11 cellular contexts compared by ENCODE assay signal in the genomic region with DNA sequence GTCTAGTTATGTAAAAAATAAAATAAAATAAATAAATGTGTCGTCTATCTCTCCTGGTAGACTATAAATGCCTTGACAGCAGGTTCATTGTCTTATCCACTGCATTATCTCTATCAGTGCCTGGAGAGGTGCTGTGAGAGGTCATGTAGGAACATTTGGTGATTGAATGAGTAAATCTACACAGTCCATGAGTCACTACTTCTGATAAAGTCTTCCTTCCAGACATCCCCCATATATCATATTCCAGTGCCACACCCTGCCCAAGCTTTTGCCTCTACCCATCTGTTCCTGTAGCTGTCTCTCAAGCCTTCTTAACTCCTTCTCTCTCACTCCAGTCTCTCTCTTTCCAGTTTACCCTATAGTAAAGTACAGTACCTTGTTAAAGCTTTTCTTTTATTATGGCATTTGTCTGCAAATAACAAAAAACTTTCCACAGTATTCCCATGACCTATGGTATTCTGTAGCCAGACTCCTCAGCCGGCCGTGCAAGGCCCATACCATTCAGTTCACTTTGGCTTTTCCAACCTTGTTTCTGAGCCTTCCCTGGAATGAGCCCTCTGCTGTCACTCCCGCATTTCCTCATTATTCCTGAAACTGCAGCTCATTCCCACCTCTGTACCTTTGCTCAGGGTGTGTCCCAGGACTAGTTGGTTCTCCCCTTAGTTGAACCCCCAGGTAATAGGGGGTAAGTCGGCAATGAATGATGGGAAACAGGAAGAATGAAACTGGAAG. TPM values are rescaled to one million over a fixed set of nuclear protein-coding genes. Genes with fewer than 3 reads are reported as not detected.
DNase-seq lines count a peak whose midpoint lies in the region; ATAC-seq and TF ChIP-seq lines count a peak whose summit lies in the region.
"Had no signal": no experiment of that assay in that cellular context is flagged by ENCODE, and none has a peak within 500 bp of the region (broad histone marks: within the 10 kb centered on the region; RNA-seq: fewer than 3 reads in every experiment).

No MANE protein-coding gene starts in this region.

- peaks cover 30% of the 10 kb centered on the region for H3K79me1 ChIP-seq in mesenchymal stem cell (replicated peaks; ENCODE audit: low read length, poor library complexity, severe bottlenecking)

- H3K4me2 ChIP-seq in mesenchymal stem cell (ENCODE audit: low read length, poor library complexity, severe bottlenecking): no peak overlapping the region

- no peak overlapping the region for H2BK120ac ChIP-seq in mesenchymal stem cell (ENCODE audit: low read depth, low read length)

- peak; percentile 18 for DNase-seq in AG08395 (ENCODE audit: low spot score)
- DNase-seq in LoVo (ENCODE audit: low spot score): peak; percentile 85
- DNase-seq in body of pancreas: no peak
- DNase-seq in mesenchymal stem cell: no peak
- DNase-seq in central memory CD4-positive, alpha-beta T cell: no peak
- no peak for DNase-seq in NCI-H187 treated with DMSO at 0.1 percent for 48 hours (lab: John Stamatoyannopoulos, UW)
- DNase-seq: AML-193, head of caudate nucleus, SIG-M5 had no signal

- peak overlapping the region in 1 of 2 experiments; percentile 59 for H3K18ac ChIP-seq in mesenchymal stem cell (ENCODE audit: low read depth in 1 of 2, low read length in 2 of 2)

- no peaks in the 10 kb centered on the region for H3K27me3 ChIP-seq in body of pancreas
- no peaks in the 10 kb centered on the region for H3K27me3 ChIP-seq in mesenchymal stem cell (ENCODE audit: control insufficient read depth in 1 of 2, insufficient read depth in 1 of 2, low read length in 2 of 2)

- peak in 1 of 3 donors; percentile 1 for TF ChIP-seq POLR2A in body of pancreas (IDR thresholded peaks at IDR 0.05)

- no peak overlapping the region for H3K23ac ChIP-seq in mesenchymal stem cell (ENCODE audit: low read length in 2 of 2)

- H3K27ac ChIP-seq in body of pancreas (peak overlapping the region; percentile 53 to 76 (median 70)), mesenchymal stem cell (ENCODE audit: low read length, poor library complexity, severe bottlenecking) (no peak overlapping the region)

- H3K4ac ChIP-seq in mesenchymal stem cell (ENCODE audit: low read depth in 1 of 2, low read length in 2 of 2): peak overlapping the region in 1 of 2 experiments; percentile 66

- H3K14ac ChIP-seq in mesenchymal stem cell (ENCODE audit: low read length in 2 of 2): no peak overlapping the region

- peaks cover 87% of the 10 kb centered on the region for H3K4me1 ChIP-seq in body of pancreas
- H3K4me1 ChIP-seq in mesenchymal stem cell (ENCODE audit: control insufficient read depth, insufficient read depth, low read depth, low read length): peaks cover 9% of the 10 kb centered on the region

- H2AK5ac ChIP-seq in mesenchymal stem cell (ENCODE audit: low read length, severe bottlenecking): peak overlapping the region; percentile 84

- H2BK12ac ChIP-seq in mesenchymal stem cell (ENCODE audit: low read length in 2 of 2): no peak overlapping the region

- intact Hi-C loops in body of pancreas (cut with DNase I): no loop called here

- H3K9me3 ChIP-seq in body of pancreas (no peaks in the 10 kb centered on the region), mesenchymal stem cell (ENCODE audit: control insufficient read depth, low read length) (no peaks in the 10 kb centered on the region)

- no peak for TF ChIP-seq CTCF in body of pancreas (IDR thresholded peaks at IDR 0.05)

- H4K8ac ChIP-seq in mesenchymal stem cell (ENCODE audit: low read length): no peak overlapping the region

- H3K4me3 ChIP-seq in body of pancreas (no peak overlapping the region), mesenchymal stem cell (ENCODE audit: insufficient read depth in 1 of 2, low read depth in 1 of 2, low read length in 2 of 2) (no peak overlapping the region)

- no peak overlapping the region for H2BK15ac ChIP-seq in mesenchymal stem cell (ENCODE audit: low read depth, poor library complexity, severe bottlenecking)

- WGBS in body of pancreas, 2 donors: 30 to 35% methylated on average over 5 of the region's 5 CpGs
- WGBS in mesenchymal stem cell: 85% methylated on average over 4 of the region's 5 CpGs

- ATAC-seq in body of pancreas: no peak
- ATAC-seq in GM18520 (IDR thresholded peaks at IDR 0.05; ENCODE audit: unreplicated experiment): no peak
- ATAC-seq in HG03196 (IDR thresholded peaks at IDR 0.05; ENCODE audit: unreplicated experiment): no peak

- no peak overlapping the region for H2AFZ ChIP-seq in mesenchymal stem cell (ENCODE audit: low read depth, low read length)

- no peak overlapping the region for H4K91ac ChIP-seq in mesenchymal stem cell (ENCODE audit: low read length)

- H3K36me3 ChIP-seq in body of pancreas (replicated peaks in 1 of 2; ENCODE audit: insufficient read depth in 1 of 2, low read depth in 2 of 2): no peaks in the 10 kb centered on the region
- H3K36me3 ChIP-seq in mesenchymal stem cell (ENCODE audit: control insufficient read depth in 1 of 2, insufficient read depth in 2 of 2, low read depth in 1 of 2, low read length in 2 of 2): peaks cover 10 to 34% of the 10 kb centered on the region in 2 experiments

- H2BK5ac ChIP-seq in mesenchymal stem cell (ENCODE audit: low read depth, low read length, poor library complexity, severe bottlenecking): no peak overlapping the region

- H3K9ac ChIP-seq in mesenchymal stem cell (ENCODE audit: low read length): no peak overlapping the region

RNA-seq across cellular contexts. Expression of a gene that starts 37.5 kb away (rescaled TPM):
- total RNA-seq in body of pancreas: 100 to 1,000 TPM; 382 to 399 TPM
- 99.3 TPM for polyA plus RNA-seq in mesenchymal stem cell (2013, experiment 1 of 2)
- polyA plus RNA-seq in mesenchymal stem cell (2013, experiment 2 of 2): 95.9 TPM

RNA-seq across cellular contexts. Expression of a gene that starts 50.0 kb away (rescaled TPM):
- 10 to 100 TPM; 16.1 to 31.6 TPM for total RNA-seq in body of pancreas
- 9.3 TPM for polyA plus RNA-seq in mesenchymal stem cell (2013, experiment 1 of 2)
- 8.6 TPM for polyA plus RNA-seq in mesenchymal stem cell (2013, experiment 2 of 2)

Comparison
In these comparisons a context has a peak if more than half of its experiments do, and no peak if none do; other contexts are left out.
1. DNase-seq: peak in AG08395 (single experiment) and LoVo (single experiment); none in body of pancreas (0 of 4), mesenchymal stem cell (single experiment), central memory CD4-positive, alpha-beta T cell (single experiment) and NCI-H187 treated with DMSO at 0.1 percent for 48 hours (single experiment).